1 cellular context compared by ENCODE assay signal in genomic region chr20:17468073-17468840, GRCh38.
TF ChIP-seq lines count a peak whose summit lies in the region.

No MANE protein-coding gene starts in this region.

TF ChIP-seq in H1, 55 proteins besides CTCF, POLR2A, EP300 and RAD21:
- TF ChIP-seq KDM5A (IDR thresholded peaks at IDR 0.05; ENCODE audit: low read length) (no peak), POLR2AphosphoS5 (IDR thresholded peaks at IDR 0.05; ENCODE audit: low read depth, low read length) (no peak)
